11 cellular contexts compared by ENCODE assay signal in the genomic region with DNA sequence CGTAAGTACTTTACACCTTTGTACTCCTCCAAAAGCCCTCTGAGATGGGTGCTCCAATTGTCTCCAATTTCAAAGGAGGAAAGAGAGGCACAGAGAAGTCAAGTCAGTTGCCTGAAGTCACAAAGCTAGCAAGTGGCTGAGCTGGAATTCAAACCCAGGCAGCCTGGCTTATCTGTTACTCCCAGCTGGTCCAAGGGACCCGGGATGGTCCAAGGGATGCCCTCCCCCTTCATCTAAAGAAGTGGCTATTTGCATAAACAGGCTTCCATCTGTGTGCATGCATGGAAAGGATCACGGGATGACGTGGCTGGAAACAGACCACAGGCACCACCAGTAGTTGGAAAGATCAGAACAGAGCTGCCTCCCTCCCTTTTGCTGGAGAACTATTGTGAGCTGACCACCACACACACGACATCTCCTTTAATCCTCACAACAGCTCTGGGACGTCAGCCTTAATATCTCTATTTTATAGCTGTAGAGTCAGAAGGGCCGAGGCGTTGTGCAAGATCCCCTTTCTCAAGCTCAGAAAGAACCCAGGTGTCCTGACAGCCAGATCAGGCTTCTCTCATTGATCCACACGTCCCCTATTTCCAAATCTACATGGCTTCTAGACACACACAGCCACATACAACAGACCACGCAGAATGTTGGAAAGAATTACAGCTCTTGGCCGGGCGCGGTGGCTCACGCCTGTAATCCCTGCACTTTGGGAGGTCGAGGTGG. TPM values are rescaled to one million over a fixed set of nuclear protein-coding genes. Genes with fewer than 3 reads are reported as not detected.
DNase-seq lines count a peak whose midpoint lies in the region; ATAC-seq and TF ChIP-seq lines count a peak whose summit lies in the region.
"Had no signal": no experiment of that assay in that cellular context is flagged by ENCODE, and none has a peak within 500 bp of the region (broad histone marks: within the 10 kb centered on the region; RNA-seq: fewer than 3 reads in every experiment).

No MANE protein-coding gene starts in this region.

- no peak for TF ChIP-seq CTCF in neural crest cell (conservative IDR thresholded peaks at IDR 0.05)

- no peak overlapping the region for H3K4me3 ChIP-seq in duodenal mucosa (ENCODE audit: low read depth in 1 of 2, low read length in 2 of 2)
- H3K4me3 ChIP-seq: thyroid gland had no signal

- peak overlapping the region; percentile 3 for H3K4me3 Mint-ChIP-seq in neural crest cell
- H3K4me3 Mint-ChIP-seq: activated naive CD8-positive, alpha-beta T cell treated with anti-CD3 and anti-CD28 coated beads, Interleukin-2, amount 10 ng/mL, durations not matched to agents 7 days and 5 days had no signal

- H3K9ac ChIP-seq in duodenal mucosa (ENCODE audit: low read depth in 1 of 2, low read length in 2 of 2) = no peak overlapping the region

- H3K27ac ChIP-seq in duodenal mucosa (ENCODE audit: low read depth, low read length) = peak overlapping the region; percentile 6

- H3K9me3 ChIP-seq in duodenal mucosa (ENCODE audit: control insufficient read depth in 1 of 2, low read length in 2 of 2) = no peaks in the 10 kb centered on the region
- H3K9me3 ChIP-seq: thyroid gland had no signal

- no peak overlapping the region for H3K27ac Mint-ChIP-seq in neural crest cell (ENCODE audit: unreplicated experiment)
- H3K27ac Mint-ChIP-seq: activated naive CD8-positive, alpha-beta T cell treated with anti-CD3 and anti-CD28 coated beads, Interleukin-2, amount 10 ng/mL, durations not matched to agents 7 days and 5 days had no signal

- peak; percentile 64 for DNase-seq in AG20443 (ENCODE audit: low spot score)
- DNase-seq in HT1080 (ENCODE audit: low read depth) = peak; percentile 53
- DNase-seq in neural crest cell (ENCODE audit: low read depth, low spot score) = no peak
- DNase-seq in activated CD4-positive, alpha-beta T cell treated with anti-CD3 and anti-CD28 coated beads, Interleukin-2, amount 50 U/mL, for 1 hour = no peak
- DNase-seq in NAMALWA (ENCODE audit: low spot score) = no peak
- no peak for DNase-seq in NK-92 (lab: John Stamatoyannopoulos, UW; ENCODE audit: unreplicated experiment)
- DNase-seq: thyroid gland had no signal

- H3K4me1 ChIP-seq in duodenal mucosa (ENCODE audit: control insufficient read depth in 1 of 2, insufficient read depth in 2 of 2, low read length in 2 of 2) = peaks cover 0 to 10% of the 10 kb centered on the region in 2 donors

- H3K36me3 ChIP-seq in duodenal mucosa (ENCODE audit: control insufficient read depth in 1 of 2, insufficient read depth in 2 of 2, low read length in 2 of 2) = no peaks in the 10 kb centered on the region
- H3K36me3 ChIP-seq: thyroid gland had no signal

- H3K27me3 ChIP-seq in duodenal mucosa (ENCODE audit: control insufficient read depth in 1 of 2, insufficient read depth in 2 of 2, low read length in 2 of 2) = peaks cover 18 to 26% of the 10 kb centered on the region in 2 donors
- H3K27me3 ChIP-seq: thyroid gland had no signal

- peaks cover 7% of the 10 kb centered on the region for H3K27me3 Mint-ChIP-seq in neural crest cell (ENCODE audit: low read depth)

- no peaks in the 10 kb centered on the region for H3K9me3 Mint-ChIP-seq in neural crest cell
- H3K9me3 Mint-ChIP-seq: activated naive CD8-positive, alpha-beta T cell treated with anti-CD3 and anti-CD28 coated beads, Interleukin-2, amount 10 ng/mL, durations not matched to agents 7 days and 5 days had no signal

- H3K36me3 Mint-ChIP-seq in neural crest cell (ENCODE audit: low read depth) = no peaks in the 10 kb centered on the region
- H3K36me3 Mint-ChIP-seq: activated naive CD8-positive, alpha-beta T cell treated with anti-CD3 and anti-CD28 coated beads, Interleukin-2, amount 10 ng/mL, durations not matched to agents 7 days and 5 days had no signal

- H3K4me1 Mint-ChIP-seq in neural crest cell = peaks cover 57% of the 10 kb centered on the region

- ATAC-seq in GM19351 (IDR thresholded peaks at IDR 0.05; ENCODE audit: unreplicated experiment) = no peak

RNA-seq across cellular contexts. Expression of gene COL1A1, which starts 10.9 kb away (rescaled TPM):
- total RNA-seq in HT1080 (2014; rRNA removed; shearing (Covaris generic)) = 1.3 and 1.4 TPM in 2 replicates
- polyA plus RNA-seq in HT1080 (2015; cell fraction: cytosol; rRNA removed) = 3.4 and 4.9 TPM in 2 replicates
- polyA plus RNA-seq in HT1080 (2015; cell fraction: nucleus; rRNA removed) = 34.8 and 40.2 TPM in 2 replicates
- 13.3 and 14.8 TPM in 2 replicates for total RNA-seq in neural crest cell

RNA-seq across cellular contexts. Expression of gene SGCA, which starts 46.5 kb away (rescaled TPM):
- not detected in 2 replicates for total RNA-seq in HT1080 (2014; rRNA removed; shearing (Covaris generic))
- 0.25 TPM in 1 of 2 replicates, not detected in the other for polyA plus RNA-seq in HT1080 (2015; cell fraction: cytosol; rRNA removed)
- polyA plus RNA-seq in HT1080 (2015; cell fraction: nucleus; rRNA removed) = not detected in 2 replicates
- not detected in 2 replicates for total RNA-seq in neural crest cell
- total RNA-seq: activated naive CD8-positive, alpha-beta T cell treated with anti-CD3 and anti-CD28 coated beads, Interleukin-2, amount 10 ng/mL, durations not matched to agents 7 days and 5 days; mononuclear cell had no signal

Comparison
In these comparisons a context has a peak if more than half of its experiments do, and no peak if none do; other contexts are left out.
1. DNase-seq: peak in AG20443 (single experiment) and HT1080 (single experiment); none in neural crest cell (single experiment), activated CD4-positive, alpha-beta T cell treated with anti-CD3 and anti-CD28 coated beads, Interleukin-2, amount 50 U/mL, for 1 hour (single experiment), NAMALWA (single experiment) and NK-92 (single experiment).